In genomic region chr5:138282918-138283742, GRCh38 we compare ENCODE assay signal across 8 cellular contexts. TPM values are rescaled to one million over a fixed set of nuclear protein-coding genes. Genes with fewer than 3 reads are reported as not detected.
DNase-seq lines count a peak whose midpoint lies in the region; ATAC-seq, FAIRE-seq and TF ChIP-seq lines count a peak whose summit lies in the region.

No MANE protein-coding gene starts in this region.

- FAIRE-seq in bronchial epithelial cell (lab: Jason Lieb, UNC) (no peak), HepG2 (lab: Jason Lieb, UNC) (peak; percentile 81)

- no peaks in the 10 kb centered on the region for H3K79me2 ChIP-seq in HepG2 (ENCODE audit: insufficient read depth, low read length)

- H3K4me1 ChIP-seq in HepG2 (ENCODE audit: insufficient read depth, low read length): no peaks in the 10 kb centered on the region

- no peak overlapping the region for H3K4me3 Mint-ChIP-seq in CD4-positive, alpha-beta T cell

- WGBS in HepG2 (ENCODE audit: low lambda C conversion rate): 73% methylated on average over 7 of the region's 7 CpGs

- in situ Hi-C loops in HepG2 (cut with HindIII; ENCODE audit: extremely low pct_ligation_motif_present, low pct_unique_long_range_greater_than_20kb): no loop called here

- no peak overlapping the region for H2AFZ ChIP-seq in HepG2 (ENCODE audit: low read length)

- ATAC-seq in HepG2: peak; percentile 96
- ATAC-seq in GM18520 (IDR thresholded peaks at IDR 0.05; ENCODE audit: unreplicated experiment): no peak
- no peak for ATAC-seq in GM21786 (IDR thresholded peaks at IDR 0.05; ENCODE audit: unreplicated experiment)
- no peak for ATAC-seq in CD4-positive, alpha-beta T cell (ENCODE audit: poor library complexity)

- no peaks in the 10 kb centered on the region for H3K27me3 Mint-ChIP-seq in CD4-positive, alpha-beta T cell

- H3K27ac Mint-ChIP-seq in CD4-positive, alpha-beta T cell: no peak overlapping the region

- H3K9me3 Mint-ChIP-seq in CD4-positive, alpha-beta T cell: no peaks in the 10 kb centered on the region

- no peak for TF ChIP-seq POLR2A in HepG2 (IDR thresholded peaks at IDR 0.05; ENCODE audit: insufficient read depth in 1 of 2, low read depth in 2 of 2, low read length in 2 of 2)

- no peak overlapping the region for H3K4me3 ChIP-seq in GM12865 (ENCODE audit: low read depth, low read length)
- no peak overlapping the region for H3K4me3 ChIP-seq in bronchial epithelial cell (ENCODE audit: low read depth, low read length)
- no peak overlapping the region for H3K4me3 ChIP-seq in HepG2 (replicated peaks in 1 of 3; ENCODE audit: insufficient read depth in 1 of 3, low read depth in 2 of 3, low read length in 3 of 3)

- H3K27me3 ChIP-seq in bronchial epithelial cell (ENCODE audit: control insufficient read depth, insufficient read depth, low read length): no peaks in the 10 kb centered on the region
- H3K27me3 ChIP-seq in HepG2 (ENCODE audit: control insufficient read depth in 1 of 2, insufficient read depth in 2 of 2, low read length in 2 of 2): no peaks in the 10 kb centered on the region
- H3K27me3 ChIP-seq in CD4-positive, alpha-beta T cell (ENCODE audit: control insufficient read depth, insufficient read depth, low read length): no peaks in the 10 kb centered on the region

- no peaks in the 10 kb centered on the region for H3K9me3 ChIP-seq in HepG2 (ENCODE audit: low read length)
- H3K9me3 ChIP-seq in CD4-positive, alpha-beta T cell (ENCODE audit: control insufficient read depth, low read length): no peaks in the 10 kb centered on the region

- TF ChIP-seq EP300 in HepG2 (IDR thresholded peaks at IDR 0.05; ENCODE audit: low read depth in 2 of 2, low read length in 2 of 2) (no peak), HepG2 (CRISPR knock-in tag; IDR thresholded peaks at IDR 0.05; ENCODE audit: borderline replicate concordance) (no peak)

- no peaks in the 10 kb centered on the region for H4K20me1 ChIP-seq in HepG2 (ENCODE audit: insufficient read depth, low read length)

- CTCF ChIA-PET in HepG2 (lab: Yijun Ruan, JAX; ENCODE audit: low intra/inter-chr PET ratio, low total read pairs): interaction anchor here (0.7 to 2.5 kb wide), 3 partner anchors 60 to 206 kb away, joined by 4 to 33 read pairs (median 18); no protein-coding TSS in a partner anchor
- CTCF ChIA-PET in CD4-positive, alpha-beta T cell (lab: Charles Lee): no interaction called here

- POLR2A ChIA-PET in HepG2 (lab: Yijun Ruan, JAX): no interaction called here
- POLR2A ChIA-PET in CD4-positive, alpha-beta T cell (lab: Charles Lee): no interaction called here

- no peaks in the 10 kb centered on the region for H3K4me1 Mint-ChIP-seq in CD4-positive, alpha-beta T cell (ENCODE audit: low read depth)

- H3K27ac ChIP-seq in HepG2 (ENCODE audit: extremely low read length, insufficient read depth, low read length): no peak overlapping the region
- H3K27ac ChIP-seq in CD4-positive, alpha-beta T cell (ENCODE audit: low read depth, low read length): no peak overlapping the region

- no peak overlapping the region for H3K9ac ChIP-seq in HepG2 (ENCODE audit: insufficient read depth, low read depth, low read length)

- TSS peak; percentile 39 for BruUV-seq in HepG2 (replicated peaks; lab: Mats Ljungman, UMichigan)

- no peaks in the 10 kb centered on the region for H3K36me3 Mint-ChIP-seq in CD4-positive, alpha-beta T cell (ENCODE audit: low read depth)

- H3K36me3 ChIP-seq in bronchial epithelial cell (ENCODE audit: control insufficient read depth, insufficient read depth, low read length) (no peaks in the 10 kb centered on the region), HepG2 (replicated peaks in 1 of 2; ENCODE audit: control insufficient read depth in 1 of 2, insufficient read depth in 2 of 2, low read length in 2 of 2) (peaks cover 6 to 24% of the 10 kb centered on the region in 2 experiments; a peak in 4 of 5 replicates)

- DNase-seq in AG08395 (ENCODE audit: low spot score) (peak; percentile 75), GM12865 (ENCODE audit: low read depth) (peak; percentile 34), NCI-H748 (lab: John Stamatoyannopoulos, UW; ENCODE audit: unreplicated experiment) (peak; percentile 60), bronchial epithelial cell (ENCODE audit: low read depth) (peak; percentile 68), HepG2 (ENCODE audit: low spot score) (peak; percentile 68)
- DNase-seq in CD4-positive, alpha-beta T cell: no peak

- H3K4me2 ChIP-seq in HepG2 (ENCODE audit: low read depth, low read length): no peak overlapping the region

- TF ChIP-seq CTCF in GM12865 (IDR thresholded peaks at IDR 0.05; ENCODE audit: insufficient read depth, low read depth, low read length, missing control alignments) (peak; percentile 31), bronchial epithelial cell (IDR thresholded peaks at IDR 0.05; ENCODE audit: insufficient read depth, low read length, severe bottlenecking) (peak; percentile 73), HepG2 (CRISPR knock-in tag; IDR thresholded peaks at IDR 0.05) (peak; percentile 86)
- no peak for TF ChIP-seq CTCF in CD4-positive, alpha-beta T cell (IDR thresholded peaks at IDR 0.05)

- TF ChIP-seq RAD21 in HepG2 (CRISPR knock-in tag; IDR thresholded peaks at IDR 0.05): peak; percentile 88

- intact Hi-C loops in HepG2 (cut with micrococcal nuclease; ENCODE audit: unreplicated experiment): loop anchor here (1.0 kb wide), 1 partner anchor 61 kb away; no protein-coding TSS in a partner anchor
- intact Hi-C loops in CD4-positive, alpha-beta T cell (cut with DNase I, micrococcal nuclease): no loop called here

RNA-seq across cellular contexts. Expression of gene GFRA3, which starts 8.7 kb away (rescaled TPM):
- not detected in 2 replicates for total RNA-seq in bronchial epithelial cell
- 0.10 and 0.27 TPM in 2 replicates for total RNA-seq in HepG2 (2016; rRNA removed; fragmentation: Illumina TruSeq; extraction: Trizol)
- total RNA-seq in HepG2 (2016; cell fraction: cytosol; rRNA removed; fragmentation: Illumina TruSeq; extraction: Trizol; ENCODE audit: low read depth): not detected in 2 replicates
- 0.24 TPM in 1 of 2 replicates, not detected in the other for total RNA-seq in HepG2 (2016; cell fraction: insoluble cytoplasmic fraction; rRNA removed; fragmentation: Illumina TruSeq; extraction: Trizol)
- total RNA-seq in HepG2 (2016; cell fraction: membrane; rRNA removed; fragmentation: Illumina TruSeq; extraction: Trizol): 0.14 and 0.28 TPM in 2 replicates
- 0.31 and 0.47 TPM in 2 replicates for total RNA-seq in HepG2 (2016; cell fraction: nucleus; rRNA removed; fragmentation: Illumina TruSeq; extraction: Trizol)
- polyA plus RNA-seq in HepG2 (2011; rRNA removed): 0.30 and 0.48 TPM in 2 replicates
- 0.33 and 0.40 TPM in 2 replicates for polyA plus RNA-seq in HepG2 (2011; cell fraction: cytosol; rRNA removed)
- 0.19 and 0.28 TPM in 2 replicates for polyA plus RNA-seq in HepG2 (2011; cell fraction: nucleus; rRNA removed)
- polyA plus RNA-seq in HepG2 (2012): 0.43 and 0.91 TPM in 2 replicates
- polyA plus RNA-seq in HepG2 (2016; cell fraction: cytosol; fragmentation: Illumina TruSeq; extraction: Trizol; ENCODE audit: low read depth): 0.18 and 0.20 TPM in 2 replicates
- polyA plus RNA-seq in HepG2 (2016; cell fraction: insoluble cytoplasmic fraction; fragmentation: Illumina TruSeq; extraction: Trizol; ENCODE audit: low read depth): 0.34 and 0.48 TPM in 2 replicates
- polyA plus RNA-seq in HepG2 (2016; cell fraction: membrane; fragmentation: Illumina TruSeq; extraction: Trizol; ENCODE audit: low read depth): 0.33 and 0.35 TPM in 2 replicates
- 0.73 and 1.1 TPM in 2 replicates for polyA plus RNA-seq in HepG2 (2016; cell fraction: nucleus; fragmentation: Illumina TruSeq; extraction: Trizol; ENCODE audit: insufficient read depth, low read depth)
- polyA minus RNA-seq in HepG2 (2011; rRNA and poly(A)+ RNA removed; ENCODE audit: low replicate concordance): 0.32 and 0.44 TPM in 2 replicates
- not detected in 2 replicates for polyA minus RNA-seq in HepG2 (2011; cell fraction: cytosol; rRNA and poly(A)+ RNA removed)
- polyA minus RNA-seq in HepG2 (2011; cell fraction: nucleus; rRNA and poly(A)+ RNA removed): not detected in 2 replicates
- total RNA-seq in CD4-positive, alpha-beta T cell: not detected

RNA-seq across cellular contexts. Expression of gene CDC25C, which starts 48.5 kb away (rescaled TPM):
- total RNA-seq in bronchial epithelial cell: 0.26 TPM in 2 replicates
- total RNA-seq in HepG2 (2016; rRNA removed; fragmentation: Illumina TruSeq; extraction: Trizol): 27.6 and 44.1 TPM in 2 replicates
- total RNA-seq in HepG2 (2016; cell fraction: cytosol; rRNA removed; fragmentation: Illumina TruSeq; extraction: Trizol; ENCODE audit: low read depth): 7.6 and 8.5 TPM in 2 replicates
- 26.9 and 38.3 TPM in 2 replicates for total RNA-seq in HepG2 (2016; cell fraction: insoluble cytoplasmic fraction; rRNA removed; fragmentation: Illumina TruSeq; extraction: Trizol)
- 9.4 and 10.9 TPM in 2 replicates for total RNA-seq in HepG2 (2016; cell fraction: membrane; rRNA removed; fragmentation: Illumina TruSeq; extraction: Trizol)
- total RNA-seq in HepG2 (2016; cell fraction: nucleus; rRNA removed; fragmentation: Illumina TruSeq; extraction: Trizol): 18.6 and 19.2 TPM in 2 replicates
- polyA plus RNA-seq in HepG2 (2011; rRNA removed): 11.8 and 17.7 TPM in 2 replicates
- 8.8 and 9.2 TPM in 2 replicates for polyA plus RNA-seq in HepG2 (2011; cell fraction: cytosol; rRNA removed)
- polyA plus RNA-seq in HepG2 (2011; cell fraction: nucleus; rRNA removed): 7.0 and 10.3 TPM in 2 replicates
- polyA plus RNA-seq in HepG2 (2012): 4.8 and 13.0 TPM in 2 replicates
- 2.5 and 3.0 TPM in 2 replicates for polyA plus RNA-seq in HepG2 (2016; cell fraction: cytosol; fragmentation: Illumina TruSeq; extraction: Trizol; ENCODE audit: low read depth)
- 36.0 and 37.3 TPM in 2 replicates for polyA plus RNA-seq in HepG2 (2016; cell fraction: insoluble cytoplasmic fraction; fragmentation: Illumina TruSeq; extraction: Trizol; ENCODE audit: low read depth)
- 4.0 and 4.5 TPM in 2 replicates for polyA plus RNA-seq in HepG2 (2016; cell fraction: membrane; fragmentation: Illumina TruSeq; extraction: Trizol; ENCODE audit: low read depth)
- 18.4 and 19.2 TPM in 2 replicates for polyA plus RNA-seq in HepG2 (2016; cell fraction: nucleus; fragmentation: Illumina TruSeq; extraction: Trizol; ENCODE audit: insufficient read depth, low read depth)
- polyA minus RNA-seq in HepG2 (2011; rRNA and poly(A)+ RNA removed; ENCODE audit: low replicate concordance): 13.3 and 16.6 TPM in 2 replicates
- 7.9 and 8.3 TPM in 2 replicates for polyA minus RNA-seq in HepG2 (2011; cell fraction: cytosol; rRNA and poly(A)+ RNA removed)
- 14.5 and 16.0 TPM in 2 replicates for polyA minus RNA-seq in HepG2 (2011; cell fraction: nucleus; rRNA and poly(A)+ RNA removed)
- not detected for total RNA-seq in CD4-positive, alpha-beta T cell

RNA-seq across cellular contexts. Expression of gene FAM53C, which starts 54.9 kb away (rescaled TPM):
- total RNA-seq in bronchial epithelial cell (10.3 and 17.7 TPM in 2 replicates), HepG2 (2016; rRNA removed; fragmentation: Illumina TruSeq; extraction: Trizol) (26.9 and 28.5 TPM in 2 replicates)
- 5.7 and 6.2 TPM in 2 replicates for total RNA-seq in HepG2 (2016; cell fraction: cytosol; rRNA removed; fragmentation: Illumina TruSeq; extraction: Trizol; ENCODE audit: low read depth)
- 26.1 and 26.8 TPM in 2 replicates for total RNA-seq in HepG2 (2016; cell fraction: insoluble cytoplasmic fraction; rRNA removed; fragmentation: Illumina TruSeq; extraction: Trizol)
- 22.1 and 22.4 TPM in 2 replicates for total RNA-seq in HepG2 (2016; cell fraction: membrane; rRNA removed; fragmentation: Illumina TruSeq; extraction: Trizol)
- total RNA-seq in HepG2 (2016; cell fraction: nucleus; rRNA removed; fragmentation: Illumina TruSeq; extraction: Trizol): 19.0 and 21.2 TPM in 2 replicates
- 28.1 and 30.1 TPM in 2 replicates for polyA plus RNA-seq in HepG2 (2011; rRNA removed)
- 16.8 and 17.2 TPM in 2 replicates for polyA plus RNA-seq in HepG2 (2011; cell fraction: cytosol; rRNA removed)
- polyA plus RNA-seq in HepG2 (2011; cell fraction: nucleus; rRNA removed): 46.4 and 53.9 TPM in 2 replicates
- polyA plus RNA-seq in HepG2 (2012): 15.6 and 16.9 TPM in 2 replicates
- 3.1 and 3.3 TPM in 2 replicates for polyA plus RNA-seq in HepG2 (2016; cell fraction: cytosol; fragmentation: Illumina TruSeq; extraction: Trizol; ENCODE audit: low read depth)
- 22.4 and 24.1 TPM in 2 replicates for polyA plus RNA-seq in HepG2 (2016; cell fraction: insoluble cytoplasmic fraction; fragmentation: Illumina TruSeq; extraction: Trizol; ENCODE audit: low read depth)
- polyA plus RNA-seq in HepG2 (2016; cell fraction: membrane; fragmentation: Illumina TruSeq; extraction: Trizol; ENCODE audit: low read depth): 11.4 TPM in 2 replicates
- 29.0 and 31.0 TPM in 2 replicates for polyA plus RNA-seq in HepG2 (2016; cell fraction: nucleus; fragmentation: Illumina TruSeq; extraction: Trizol; ENCODE audit: insufficient read depth, low read depth)
- 38.4 and 40.2 TPM in 2 replicates for polyA minus RNA-seq in HepG2 (2011; rRNA and poly(A)+ RNA removed; ENCODE audit: low replicate concordance)
- 15.7 TPM in 2 replicates for polyA minus RNA-seq in HepG2 (2011; cell fraction: cytosol; rRNA and poly(A)+ RNA removed)
- 34.9 and 47.7 TPM in 2 replicates for polyA minus RNA-seq in HepG2 (2011; cell fraction: nucleus; rRNA and poly(A)+ RNA removed)
- total RNA-seq in CD4-positive, alpha-beta T cell: 10 to 100 TPM; 81.0 to 83.8 TPM

Comparison
In these comparisons a context has a peak if more than half of its experiments do, and no peak if none do; other contexts are left out.
1. DNase-seq: peak in AG08395 (single experiment), GM12865 (single experiment), NCI-H748 (single experiment), bronchial epithelial cell (single experiment) and HepG2 (single experiment); none in CD4-positive, alpha-beta T cell (0 of 10).